Comparison of ENCODE assay signal across 22 cellular contexts in genomic region chr7:100789055-100789454, GRCh38. TPM values are rescaled to one million over a fixed set of nuclear protein-coding genes. Genes with fewer than 3 reads are reported as not detected.
DNase-seq lines count a peak whose midpoint lies in the region; ATAC-seq and TF ChIP-seq lines count a peak whose summit lies in the region.
"Had no signal": no experiment of that assay in that cellular context is flagged by ENCODE, and none has a peak within 500 bp of the region (broad histone marks: within the 10 kb centered on the region; RNA-seq: fewer than 3 reads in every experiment).

No MANE protein-coding gene starts in this region.

- no peak overlapping the region for H3K4me3 Mint-ChIP-seq in H9
- no peak overlapping the region for H3K4me3 Mint-ChIP-seq in nephron progenitor cell
- H3K4me3 Mint-ChIP-seq: activated naive CD8-positive, alpha-beta T cell; activated T-helper 1 cell treated with anti-CD3 and anti-CD28 coated beads, Interleukin-12 subunit alpha, Interleukin-12 subunit beta, Interleukin-2, Interleukin-4 antibody, amounts not matched to agents 30 ng/mL and 10 ng/mL and 1 ng/mL, durations not matched to agents 14 hours and 24 hours and 36 hours; immature natural killer cell; T-cell had no signal

- H2BK5ac ChIP-seq in H9 (ENCODE audit: insufficient read length, low read length): no peak overlapping the region

- no peak overlapping the region for H2BK120ac ChIP-seq in H9 (ENCODE audit: low read depth, low read length, poor library complexity, severe bottlenecking)

- H3K9ac ChIP-seq in H9 (ENCODE audit: extremely low read depth, insufficient read length, low read length): no peak overlapping the region
- H3K9ac ChIP-seq: KMS-11 had no signal

- no peak overlapping the region for H2BK20ac ChIP-seq in H9 (ENCODE audit: low read depth, low read length, poor library complexity, severe bottlenecking)

- H3K36me3 Mint-ChIP-seq in H9 (ENCODE audit: insufficient read depth in 1 of 3, low read depth in 3 of 3): peaks cover 0 to 5% (median 2%) of the 10 kb centered on the region in 3 experiments; a peak in 2 of 7 replicates
- no peaks in the 10 kb centered on the region for H3K36me3 Mint-ChIP-seq in nephron progenitor cell (ENCODE audit: low read depth)
- H3K36me3 Mint-ChIP-seq: activated naive CD8-positive, alpha-beta T cell; immature natural killer cell; T-cell had no signal

- H3K27me3 ChIP-seq in DOHH2 (ENCODE audit: control insufficient read depth, low read length) (peaks cover 4% of the 10 kb centered on the region), H9 (ENCODE audit: insufficient read depth, low read length) (no peaks in the 10 kb centered on the region)

- no peak overlapping the region for H3T11ph ChIP-seq in H9 (ENCODE audit: low read length)

- H3K9me3 Mint-ChIP-seq in H9 (peaks cover 6% of the 10 kb centered on the region in 2 experiments; a peak in 4 of 5 replicates), nephron progenitor cell (peaks cover 12% of the 10 kb centered on the region)
- H3K9me3 Mint-ChIP-seq: activated T-helper 1 cell treated with anti-CD3 and anti-CD28 coated beads, Interleukin-12 subunit alpha, Interleukin-12 subunit beta, Interleukin-2, Interleukin-4 antibody, amounts not matched to agents 30 ng/mL and 10 ng/mL and 1 ng/mL, durations not matched to agents 14 hours and 24 hours and 36 hours; immature natural killer cell; T-cell had no signal

- H3K79me1 ChIP-seq in H9 (ENCODE audit: insufficient read depth, low read depth, low read length, poor library complexity, severe bottlenecking): no peaks in the 10 kb centered on the region

- no peak for ATAC-seq in GM19463 (IDR thresholded peaks at IDR 0.05; ENCODE audit: unreplicated experiment)
- ATAC-seq in HG02623 (IDR thresholded peaks at IDR 0.05; ENCODE audit: unreplicated experiment): no peak
- ATAC-seq: heart left ventricle, T-cell had no signal

- H3K9me2 ChIP-seq in DOHH2 (replicated peaks; ENCODE audit: control insufficient read depth, low read length): no peaks in the 10 kb centered on the region

- H3K23me2 ChIP-seq in H9 (ENCODE audit: insufficient read length, low read depth, low read length, poor library complexity, severe bottlenecking): no peaks in the 10 kb centered on the region

- H3K36me3 ChIP-seq in DOHH2 (ENCODE audit: control insufficient read depth, low read length): no peaks in the 10 kb centered on the region
- H3K36me3 ChIP-seq: heart left ventricle, left ventricle myocardium inferior had no signal

- no CpG with 5 or more reads among the region's 9 CpGs for WGBS in H9 (ENCODE audit: extremely low coverage, insufficient read length, low lambda C conversion rate)

- no peak overlapping the region for H3K56ac ChIP-seq in H9 (ENCODE audit: insufficient read length, low read depth, low read length)

- H4K91ac ChIP-seq in H9 (ENCODE audit: insufficient read length, low read depth, low read length): no peak overlapping the region

- peaks cover 7% of the 10 kb centered on the region for H3K27me3 Mint-ChIP-seq in H9 (ENCODE audit: low read depth)
- H3K27me3 Mint-ChIP-seq in nephron progenitor cell (ENCODE audit: low read depth, poor library complexity): peaks cover 10% of the 10 kb centered on the region

- peaks cover 6 to 22% of the 10 kb centered on the region in 2 experiments for H3K4me1 Mint-ChIP-seq in H9
- peaks cover 28% of the 10 kb centered on the region for H3K4me1 Mint-ChIP-seq in nephron progenitor cell

- H3K4ac ChIP-seq in H9 (ENCODE audit: low read depth, low read length): no peak overlapping the region

- in situ Hi-C loops in astrocyte of the spinal cord (cut with HindIII; ENCODE audit: low sequenced_read_pairs): no loop called here

- no peak overlapping the region for H2BK12ac ChIP-seq in H9 (ENCODE audit: insufficient read length, low read depth, low read length)

- peak overlapping the region in 2 of 3 experiments; percentile 15 to 66; a peak in 2 of 7 replicates for H3K27ac Mint-ChIP-seq in H9
- no peak overlapping the region for H3K27ac Mint-ChIP-seq in nephron progenitor cell
- H3K27ac Mint-ChIP-seq: activated naive CD8-positive, alpha-beta T cell; activated T-helper 1 cell treated with anti-CD3 and anti-CD28 coated beads, Interleukin-12 subunit alpha, Interleukin-12 subunit beta, Interleukin-2, Interleukin-4 antibody, amounts not matched to agents 30 ng/mL and 10 ng/mL and 1 ng/mL, durations not matched to agents 14 hours and 24 hours and 36 hours; immature natural killer cell; T-cell had no signal

- H3K27ac ChIP-seq in DOHH2 (ENCODE audit: low read depth, low read length) (no peak overlapping the region), H9 (ENCODE audit: insufficient read length, low read depth, low read length) (no peak overlapping the region)
- H3K27ac ChIP-seq: heart left ventricle, KMS-11, left ventricle myocardium inferior had no signal

- H3K23ac ChIP-seq in H9 (ENCODE audit: insufficient read length, low read depth, low read length): no peak overlapping the region

- H3K4me3 ChIP-seq in DOHH2 (ENCODE audit: low read length): no peak overlapping the region
- H3K4me3 ChIP-seq in astrocyte of the spinal cord (ENCODE audit: low read depth, low read length): no peak overlapping the region
- H3K4me3 ChIP-seq: heart left ventricle, left ventricle myocardium inferior, smooth muscle cell had no signal

- H3K9me3 ChIP-seq in DOHH2 (ENCODE audit: control insufficient read depth, insufficient read depth, low read length): no peaks in the 10 kb centered on the region
- H3K9me3 ChIP-seq in H9 (ENCODE audit: control insufficient read depth, low read depth, low read length): no peaks in the 10 kb centered on the region

- no peaks in the 10 kb centered on the region for H3F3A ChIP-seq in DOHH2 (ENCODE audit: control insufficient read depth, insufficient read depth)

- H2BK15ac ChIP-seq in H9 (ENCODE audit: low read depth, low read length): no peak overlapping the region

- H3K18ac ChIP-seq in H9 (ENCODE audit: insufficient read length, low read depth, low read length): no peak overlapping the region

- no peak overlapping the region for H3K14ac ChIP-seq in H9 (ENCODE audit: insufficient read depth, low read length)

- no peaks in the 10 kb centered on the region for H4K20me1 ChIP-seq in DOHH2 (ENCODE audit: control insufficient read depth, insufficient read depth, low read depth, low read length)
- no peaks in the 10 kb centered on the region for H4K20me1 ChIP-seq in H9 (ENCODE audit: control insufficient read depth, insufficient read depth, insufficient read length)

- H2AFZ ChIP-seq in H9 (ENCODE audit: low read length): no peak overlapping the region

- no peak overlapping the region for H3K4me2 ChIP-seq in DOHH2 (ENCODE audit: low read length)
- no peak overlapping the region for H3K4me2 ChIP-seq in H9 (ENCODE audit: insufficient read depth, insufficient read length, low read length)
- H3K4me2 ChIP-seq: KMS-11, smooth muscle cell had no signal

- TF ChIP-seq CTCF in DOHH2 (IDR thresholded peaks at IDR 0.05; ENCODE audit: low read depth, low read length, poor library complexity, severe bottlenecking) (peak; percentile 20), H9 (conservative IDR thresholded peaks at IDR 0.05) (peak; percentile 59; the same call in 2 of the 3 replicates), astrocyte of the spinal cord (IDR thresholded peaks at IDR 0.05; ENCODE audit: low read depth, low read length) (peak; percentile 9), nephron progenitor cell (IDR thresholded peaks at IDR 0.05) (peak; percentile 19)

- DNase-seq in H9 (peak; percentile 75), astrocyte of the spinal cord (ENCODE audit: low read depth, low spot score) (no peak), nephron progenitor cell (no peak), NCI-H187 treated with DMSO at 0.1 percent for 48 hours (lab: John Stamatoyannopoulos, UW) (no peak)
- DNase-seq: activated CD4-positive, alpha-beta T cell treated with anti-CD3 and anti-CD28 coated beads for 4 hours; AML-193; heart left ventricle; immature natural killer cell; left ventricle myocardium inferior; NCI-H2029; NCI-H510A; stimulated activated CD4-positive, alpha-beta T cell treated with anti-CD3 and anti-CD28 coated beads, Interleukin-2, amount 100 ng/mL, for 48 hours; stimulated activated naive CD4-positive, alpha-beta T cell treated with Interleukin-2 at 50 U/mL for 16 hours; T-cell had no signal

- H3K79me2 ChIP-seq in DOHH2 (ENCODE audit: control insufficient read depth, low read length): no peaks in the 10 kb centered on the region
- no peaks in the 10 kb centered on the region for H3K79me2 ChIP-seq in H9 (ENCODE audit: insufficient read depth, low read length)

- no peak overlapping the region for H2AK5ac ChIP-seq in H9 (ENCODE audit: insufficient read length, low read length)

- no peak overlapping the region for H4K5ac ChIP-seq in H9 (ENCODE audit: insufficient read length, low read depth, low read length)

- H3K4me1 ChIP-seq in DOHH2 (ENCODE audit: control insufficient read depth, low read length) (peaks cover 11% of the 10 kb centered on the region), H9 (ENCODE audit: insufficient read depth, low read length) (peaks cover under 1% of the 10 kb centered on the region; the same call in 1 of the 2 replicates)
- H3K4me1 ChIP-seq: heart left ventricle, left ventricle myocardium inferior had no signal

- no peak overlapping the region for H4K8ac ChIP-seq in H9 (replicated peaks; ENCODE audit: insufficient read length, low read depth, low read length)

RNA-seq across cellular contexts. Expression of gene EPHB4, which starts 38.3 kb away (rescaled TPM):
- total RNA-seq in H9 (2021): 132 and 135 TPM in 2 replicates

RNA-seq across cellular contexts. Expression of gene ZAN, which starts 55.7 kb away (rescaled TPM):
- not detected in 2 replicates for total RNA-seq in H9 (2021)
- total RNA-seq: activated T-helper 1 cell treated with anti-CD3 and anti-CD28 coated beads, Interleukin-12 subunit alpha, Interleukin-12 subunit beta, Interleukin-2, Interleukin-4 antibody, amounts not matched to agents 30 ng/mL and 10 ng/mL and 1 ng/mL, durations not matched to agents 14 hours and 24 hours and 36 hours; heart left ventricle; left ventricle myocardium inferior; mononuclear cell; smooth muscle cell; T-cell had no signal

Comparison
In these comparisons a context has a peak if more than half of its experiments do, and no peak if none do; other contexts are left out.
1. CTCF ChIP-seq: peak in every context shown above with its lines; median percentile 59 in H9; 20 in DOHH2; 19 in nephron progenitor cell; 9 in astrocyte of the spinal cord.